ENCODE assay signal across 12 cellular contexts in genomic region chr11:8934735-8935478, GRCh38. TPM values are rescaled to one million over a fixed set of nuclear protein-coding genes. Genes with fewer than 3 reads are reported as not detected.
DNase-seq lines count a peak whose midpoint lies in the region; ATAC-seq, FAIRE-seq and TF ChIP-seq lines count a peak whose summit lies in the region.
"Had no signal": no experiment of that assay in that cellular context is flagged by ENCODE, and none has a peak within 500 bp of the region (broad histone marks: within the 10 kb centered on the region; RNA-seq: fewer than 3 reads in every experiment).

No MANE protein-coding gene starts in this region.

- FAIRE-seq in K562 (lab: Jason Lieb, UNC): peak; percentile 79
- FAIRE-seq: GM12878 had no signal

- intact Hi-C loops in IMR-90 (cut with micrococcal nuclease): loop anchor here (2.0 kb wide), 1 partner anchor 18 kb away; no protein-coding TSS in a partner anchor
- intact Hi-C loops in K562 (cut with micrococcal nuclease): no loop called here

- H3K36me3 ChIP-seq in IMR-90 (ENCODE audit: control insufficient read depth, insufficient read depth, low read length) (no peaks in the 10 kb centered on the region), K562 (ENCODE audit: control insufficient read depth, insufficient read depth, low read length) (no peaks in the 10 kb centered on the region), mesendoderm (ENCODE audit: control insufficient read depth, insufficient read depth, low read length) (no peaks in the 10 kb centered on the region)

- H2BK15ac ChIP-seq in IMR-90 (ENCODE audit: low read depth, low read length) (peak overlapping the region; percentile 35; the same call in 1 of the 3 replicates), mesendoderm (replicated peaks; ENCODE audit: low read depth) (no peak overlapping the region)

- H2BK5ac ChIP-seq in IMR-90 (ENCODE audit: low read depth, low read length, poor library complexity, severe bottlenecking) (peak overlapping the region; percentile 35), mesendoderm (ENCODE audit: low read length) (no peak overlapping the region)

- H3K14ac ChIP-seq in IMR-90 (replicated peaks; ENCODE audit: low read depth, low read length): peak overlapping the region; percentile 76

- peak overlapping the region; percentile 45 for H4K91ac ChIP-seq in IMR-90 (ENCODE audit: insufficient read depth, low read depth, low read length)

- ATAC-seq in IMR-90 (ENCODE audit: low read depth) (peak; percentile 92), K562 (peak; percentile 60), HG03025 (IDR thresholded peaks at IDR 0.05; ENCODE audit: low FRiP score, unreplicated experiment) (no peak), HG02610 (IDR thresholded peaks at IDR 0.05; ENCODE audit: unreplicated experiment) (no peak)
- ATAC-seq: effector memory CD8-positive, alpha-beta T cell; GM12878; psoas muscle had no signal

- H3K23ac ChIP-seq in IMR-90 (ENCODE audit: low read depth, low read length) (peak overlapping the region; percentile 44; the same call in 1 of the 2 replicates), mesendoderm (ENCODE audit: low read length) (no peak overlapping the region)

- H4K20me1 ChIP-seq in IMR-90 (ENCODE audit: insufficient read depth, low read length) (no peaks in the 10 kb centered on the region), K562 (replicated peaks; ENCODE audit: control insufficient read depth, insufficient read depth, low read length) (no peaks in the 10 kb centered on the region)

- 25% methylated on average over 8 of the region's 14 CpGs; no CpG with 5 or more reads in 1 of the 2 experiments for WGBS in IMR-90 (ENCODE audit: extremely low coverage in 2 of 2, insufficient read length in 1 of 2), 2 experiments
- 6% methylated on average over 14 of the region's 14 CpGs for WGBS in K562 (ENCODE audit: insufficient coverage, low coverage, missing lambda C conversion rate)
- WGBS in mesendoderm (ENCODE audit: extremely low coverage, insufficient coverage, low lambda C conversion rate): no CpG with 5 or more reads among the region's 14 CpGs

- peaks cover 12% of the 10 kb centered on the region; the same call in 1 of the 2 replicates for H3K9me1 ChIP-seq in IMR-90 (ENCODE audit: insufficient read depth, low read length)
- peaks cover 2% of the 10 kb centered on the region for H3K9me1 ChIP-seq in K562 (ENCODE audit: control insufficient read depth, insufficient read depth, low read length)

- no TSS peak for BruUV-seq in IMR-90 (replicated peaks; lab: Mats Ljungman, UMichigan)
- BruUV-seq in K562 (replicated peaks; lab: Mats Ljungman, UMichigan): no TSS peak

- peak overlapping the region; percentile 33 for H3K27ac ChIP-seq in IMR-90 (ENCODE audit: insufficient read depth, low read length)
- no peak overlapping the region for H3K27ac ChIP-seq in K562 (ENCODE audit: extremely low read depth, low read depth, low read length)
- no peak overlapping the region for H3K27ac ChIP-seq in mesendoderm (ENCODE audit: low read depth, low read length)
- H3K27ac ChIP-seq: psoas muscle had no signal

- peak overlapping the region; percentile 77 for H2AFZ ChIP-seq in IMR-90 (replicated peaks; ENCODE audit: low read length, poor library complexity)
- peak overlapping the region; percentile 69 for H2AFZ ChIP-seq in K562 (ENCODE audit: low read depth, low read length)

- POLR2A ChIA-PET in IMR-90 (lab: Charles Lee; ENCODE audit: unreplicated experiment) (interaction anchor here (0.8 kb wide), 1 partner anchor 8 kb away, joined by 3 read pairs; no protein-coding TSS in a partner anchor), K562 (lab: Yijun Ruan, JAX) (interaction anchor here (0.6 kb wide), 1 partner anchor 1464 kb away, joined by 4 read pairs; no protein-coding TSS in a partner anchor)

- peak overlapping the region in 1 of 2 experiments; percentile 67; a peak in 2 of 4 replicates for H4K8ac ChIP-seq in IMR-90 (ENCODE audit: low read depth in 2 of 2, low read length in 2 of 2)
- H4K8ac ChIP-seq in mesendoderm (ENCODE audit: low read depth, low read length): no peak overlapping the region

- peak overlapping the region; percentile 1 for H2AK9ac ChIP-seq in IMR-90 (replicated peaks; ENCODE audit: low read depth, low read length, poor library complexity)

- no peaks in the 10 kb centered on the region for H3K9me3 ChIP-seq in IMR-90 (ENCODE audit: control insufficient read depth, insufficient read depth, low read length)
- no peaks in the 10 kb centered on the region for H3K9me3 ChIP-seq in K562 (replicated peaks; ENCODE audit: control insufficient read depth, insufficient read depth, low read depth, low read length)
- H3K9me3 ChIP-seq: psoas muscle had no signal

- H3K79me2 ChIP-seq in K562 (ENCODE audit: control insufficient read depth, insufficient read depth, low read length) (no peaks in the 10 kb centered on the region), mesendoderm (ENCODE audit: control insufficient read depth, insufficient read depth, low read length) (no peaks in the 10 kb centered on the region)

- dilution Hi-C loops in IMR-90 (cut with HindIII; ENCODE audit: low sequenced_read_pairs, unreplicated experiment): no loop called here

- H3K79me1 ChIP-seq in IMR-90 (ENCODE audit: low read depth in 1 of 2, low read length in 2 of 2): no peaks in the 10 kb centered on the region
- H3K79me1 ChIP-seq in mesendoderm (ENCODE audit: low read length): no peaks in the 10 kb centered on the region

- peak overlapping the region; percentile 64 for H2BK20ac ChIP-seq in IMR-90 (ENCODE audit: low read depth, low read length)

- DNase-seq in AG20443 (ENCODE audit: low spot score) (peak; percentile 77), IMR-90 (peak; percentile 90), K562 (ENCODE audit: extremely low read depth in 1 of 4, low spot score in 3 of 4) (peak in 1 of 4 experiments; percentile 27), mesendoderm (peak; percentile 97), NCI-H524 treated with DMSO at 0.1 percent for 48 hours (lab: John Stamatoyannopoulos, UW) (no peak), NCI-H2081 (lab: John Stamatoyannopoulos, UW) (no peak)
- DNase-seq: effector memory CD8-positive, alpha-beta T cell; psoas muscle had no signal

- TF ChIP-seq RAD21 in IMR-90 (IDR thresholded peaks at IDR 0.05; ENCODE audit: low read length) (no peak), K562 (CRISPR knock-in tag; conservative IDR thresholded peaks at IDR 0.05 in 1 of 2, IDR thresholded peaks at IDR 0.05 in 1 of 2) (no peak)

- H2BK120ac ChIP-seq in IMR-90 (ENCODE audit: low read depth, low read length): peak overlapping the region; percentile 67
- no peak overlapping the region for H2BK120ac ChIP-seq in mesendoderm (ENCODE audit: low read depth, low read length)

- H3K4me1 ChIP-seq in IMR-90 (ENCODE audit: control insufficient read depth, insufficient read depth, low read length) (peaks cover 5% of the 10 kb centered on the region), K562 (replicated peaks in 1 of 2; ENCODE audit: control insufficient read depth in 2 of 2, insufficient read depth in 2 of 2, low read length in 2 of 2) (peaks cover 6 to 11% of the 10 kb centered on the region in 2 experiments; a peak in 4 of 5 replicates), mesendoderm (ENCODE audit: control insufficient read depth, low read depth, low read length) (peaks cover 13% of the 10 kb centered on the region)
- H3K4me1 ChIP-seq: psoas muscle had no signal

- H3K4me3 ChIP-seq in IMR-90 (ENCODE audit: insufficient read depth, low read depth, low read length) (peak overlapping the region; percentile 11; the same call in 1 of the 2 replicates), K562 (no peak overlapping the region), mesendoderm (ENCODE audit: low read length) (no peak overlapping the region)
- H3K4me3 ChIP-seq: GM12878, psoas muscle had no signal

- H3K4ac ChIP-seq in IMR-90 (ENCODE audit: low read depth, low read length): peak overlapping the region; percentile 84
- H3K4ac ChIP-seq in mesendoderm (ENCODE audit: low read depth, low read length): no peak overlapping the region

- TF ChIP-seq EP300 in K562 (IDR thresholded peaks at IDR 0.05; ENCODE audit: low read length): no peak

- H2AK5ac ChIP-seq in IMR-90 (ENCODE audit: low read depth, low read length) (peak overlapping the region; percentile 16; the same call in 1 of the 2 replicates), mesendoderm (ENCODE audit: low read length) (no peak overlapping the region)

- H3K18ac ChIP-seq in IMR-90 (ENCODE audit: low read depth, low read length): peak overlapping the region; percentile 74
- H3K18ac ChIP-seq in mesendoderm (ENCODE audit: low read length): no peak overlapping the region

- in situ Hi-C loops in IMR-90 (cut with MboI; ENCODE audit: low sequenced_read_pairs) (no loop called here), K562 (cut with MboI) (no loop called here)

- H3K56ac ChIP-seq in IMR-90 (ENCODE audit: extremely low read depth, insufficient read depth, low read length) (peak overlapping the region; percentile 40; the same call in 1 of the 2 replicates), mesendoderm (ENCODE audit: low read length) (no peak overlapping the region)

- H3K9ac ChIP-seq in IMR-90 (ENCODE audit: low read depth, low read length) (peak overlapping the region; percentile 11; the same call in 1 of the 2 replicates), K562 (ENCODE audit: insufficient read depth in 1 of 2, low read depth in 2 of 2, low read length in 2 of 2) (no peak overlapping the region), mesendoderm (ENCODE audit: low read length) (peak overlapping the region; percentile 16)

- H3K27me3 ChIP-seq in IMR-90 (ENCODE audit: control insufficient read depth, insufficient read depth, low read length): no peaks in the 10 kb centered on the region
- no peaks in the 10 kb centered on the region for H3K27me3 ChIP-seq in K562 (ENCODE audit: control insufficient read depth in 2 of 2, insufficient read depth in 2 of 2, low read length in 2 of 2)
- H3K27me3 ChIP-seq in mesendoderm (ENCODE audit: insufficient read depth, low read length, poor library complexity): no peaks in the 10 kb centered on the region

- H3K4me2 ChIP-seq in IMR-90 (ENCODE audit: low read depth, low read length): peak overlapping the region; percentile 79
- H3K4me2 ChIP-seq in K562 (ENCODE audit: insufficient read depth, low read length): peak overlapping the region; percentile 45
- H3K4me2 ChIP-seq in mesendoderm (ENCODE audit: low read length): peak overlapping the region; percentile 3

- TF ChIP-seq POLR2A in IMR-90 (IDR thresholded peaks at IDR 0.05; ENCODE audit: low read depth, low read length): no peak
- TF ChIP-seq POLR2A in K562 (conservative IDR thresholded peaks at IDR 0.05): no peak

- H4K5ac ChIP-seq in IMR-90 (ENCODE audit: low read depth, low read length) (peak overlapping the region; percentile 90), mesendoderm (ENCODE audit: low read length) (no peak overlapping the region)

- no peak for TF ChIP-seq CTCF in IMR-90 (conservative IDR thresholded peaks at IDR 0.05; ENCODE audit: low read depth, low read length)
- TF ChIP-seq CTCF in K562 (IDR thresholded peaks at IDR 0.05 in 2 of 3, conservative IDR thresholded peaks at IDR 0.05 in 1 of 3; ENCODE audit: insufficient read depth in 2 of 3, low read depth in 1 of 3, low read length in 3 of 3): no peak

- CTCF ChIA-PET in IMR-90 (lab: Yijun Ruan, JAX) (interaction anchor here (1.5 kb wide), 1 partner anchor 14 kb away, joined by 3 read pairs; no protein-coding TSS in a partner anchor), K562 (lab: Yijun Ruan, JAX; ENCODE audit: low intra/inter-chr PET ratio) (no interaction called here)

RNA-seq across cellular contexts. Expression of gene C11orf16, which starts 2.2 kb away (rescaled TPM):
- not detected in 2 replicates for total RNA-seq in IMR-90 (2012; rRNA removed)
- polyA plus RNA-seq in IMR-90 (2012; rRNA removed): not detected in 2 replicates
- not detected in 2 replicates for polyA plus RNA-seq in IMR-90 (2012; cell fraction: cytosol; rRNA removed)
- not detected in 2 replicates for polyA plus RNA-seq in IMR-90 (2012; cell fraction: nucleus; rRNA removed; ENCODE audit: low replicate concordance)
- total RNA-seq in K562 (2011; cell fraction: chromatin; rRNA removed; ENCODE audit: low replicate concordance): not detected in 2 replicates
- 0.33 TPM in 1 of 2 replicates, not detected in the other for total RNA-seq in K562 (2011; cell fraction: nucleolus; rRNA removed)
- total RNA-seq in K562 (2011; cell fraction: nucleoplasm; rRNA removed): not detected in 2 replicates
- total RNA-seq in K562 (2014; rRNA removed): not detected in 2 replicates
- not detected in 2 replicates for total RNA-seq in K562 (2014; rRNA removed; fragmentation: Illumina TruSeq; extraction: Trizol)
- total RNA-seq in K562 (2015; rRNA removed; fragmentation: Illumina TruSeq; extraction: Trizol): not detected in 2 replicates
- total RNA-seq in K562 (2021): not detected in 2 replicates
- not detected in 2 replicates for polyA plus RNA-seq in K562 (2011; rRNA removed)
- not detected in 2 replicates for polyA plus RNA-seq in K562 (2011; cell fraction: cytosol; rRNA removed)
- polyA plus RNA-seq in K562 (2011; cell fraction: nucleus; rRNA removed): 0.26 TPM in 1 of 2 replicates, not detected in the other
- polyA plus RNA-seq in K562 (2012): 0.07 TPM in 1 of 2 replicates, not detected in the other
- polyA plus RNA-seq in K562 (2014; fragmentation: Illumina TruSeq; extraction: Trizol): not detected in 2 replicates
- not detected for polyA plus RNA-seq in K562 (2014; fragmentation: Nextera tagmentation; extraction: Ambion mirVana)
- 0.05 TPM in 1 of 2 replicates, not detected in the other for polyA plus RNA-seq in K562 (2014; rRNA removed)
- not detected in 2 replicates for polyA minus RNA-seq in K562 (2011; rRNA and poly(A)+ RNA removed)
- not detected in 2 replicates for polyA minus RNA-seq in K562 (2011; cell fraction: cytosol; rRNA and poly(A)+ RNA removed)
- not detected in 2 replicates for polyA minus RNA-seq in K562 (2011; cell fraction: nucleus; rRNA and poly(A)+ RNA removed)
- polyA plus RNA-seq in mesendoderm (2013, experiment 1 of 2): 0.14 TPM
- 0.43 TPM for polyA plus RNA-seq in mesendoderm (2013, experiment 2 of 2)
- total RNA-seq: GM12878, kidney epithelial cell, psoas muscle had no signal
- polyA plus RNA-seq: psoas muscle had no signal

RNA-seq across cellular contexts. Expression of gene ASCL3, which starts 7.9 kb away (rescaled TPM):
- total RNA-seq in IMR-90 (2012; rRNA removed): not detected in 2 replicates
- not detected in 2 replicates for polyA plus RNA-seq in IMR-90 (2012; rRNA removed)
- not detected in 2 replicates for polyA plus RNA-seq in IMR-90 (2012; cell fraction: cytosol; rRNA removed)
- not detected in 2 replicates for polyA plus RNA-seq in IMR-90 (2012; cell fraction: nucleus; rRNA removed; ENCODE audit: low replicate concordance)
- not detected in 2 replicates for total RNA-seq in K562 (2011; cell fraction: chromatin; rRNA removed; ENCODE audit: low replicate concordance)
- not detected in 2 replicates for total RNA-seq in K562 (2011; cell fraction: nucleolus; rRNA removed)
- not detected in 2 replicates for total RNA-seq in K562 (2011; cell fraction: nucleoplasm; rRNA removed)
- total RNA-seq in K562 (2014; rRNA removed): not detected in 2 replicates
- total RNA-seq in K562 (2014; rRNA removed; fragmentation: Illumina TruSeq; extraction: Trizol): not detected in 2 replicates
- total RNA-seq in K562 (2015; rRNA removed; fragmentation: Illumina TruSeq; extraction: Trizol): not detected in 2 replicates
- not detected in 2 replicates for total RNA-seq in K562 (2021)
- polyA plus RNA-seq in K562 (2011; rRNA removed): not detected in 2 replicates
- not detected in 2 replicates for polyA plus RNA-seq in K562 (2011; cell fraction: cytosol; rRNA removed)
- polyA plus RNA-seq in K562 (2011; cell fraction: nucleus; rRNA removed): not detected in 2 replicates
- not detected in 2 replicates for polyA plus RNA-seq in K562 (2012)
- not detected in 2 replicates for polyA plus RNA-seq in K562 (2014; fragmentation: Illumina TruSeq; extraction: Trizol)
- polyA plus RNA-seq in K562 (2014; fragmentation: Nextera tagmentation; extraction: Ambion mirVana): not detected
- polyA plus RNA-seq in K562 (2014; rRNA removed): not detected in 2 replicates
- polyA minus RNA-seq in K562 (2011; rRNA and poly(A)+ RNA removed): not detected in 2 replicates
- not detected in 2 replicates for polyA minus RNA-seq in K562 (2011; cell fraction: cytosol; rRNA and poly(A)+ RNA removed)
- polyA minus RNA-seq in K562 (2011; cell fraction: nucleus; rRNA and poly(A)+ RNA removed): not detected in 2 replicates
- not detected for polyA plus RNA-seq in mesendoderm (2013, experiment 1 of 2)
- polyA plus RNA-seq in mesendoderm (2013, experiment 2 of 2): not detected
- total RNA-seq: GM12878, kidney epithelial cell, psoas muscle had no signal
- polyA plus RNA-seq: GM12878, psoas muscle had no signal

RNA-seq across cellular contexts. Expression of gene AKIP1, which starts 23.9 kb away (rescaled TPM):
- total RNA-seq in IMR-90 (2012; rRNA removed) (27.8 and 33.9 TPM in 2 replicates), K562 (2014; rRNA removed) (36.2 and 48.7 TPM in 2 replicates), K562 (2014; rRNA removed; fragmentation: Illumina TruSeq; extraction: Trizol) (25.5 and 28.6 TPM in 2 replicates), K562 (2015; rRNA removed; fragmentation: Illumina TruSeq; extraction: Trizol) (37.1 and 40.2 TPM in 2 replicates), K562 (2021) (40.0 and 41.6 TPM in 2 replicates)
- polyA plus RNA-seq in IMR-90 (2012; rRNA removed) (30.6 and 36.0 TPM in 2 replicates), K562 (2011; rRNA removed) (47.2 and 49.2 TPM in 2 replicates), K562 (2014; fragmentation: Illumina TruSeq; extraction: Trizol) (34.2 and 40.1 TPM in 2 replicates), K562 (2014; fragmentation: Nextera tagmentation; extraction: Ambion mirVana) (10 to 100 TPM in 1 of 2 experiments, 1 to 10 TPM in 1; 9.0 to 15.1 TPM), K562 (2014; rRNA removed) (52.6 and 60.1 TPM in 2 replicates)
- polyA plus RNA-seq in IMR-90 (2012; cell fraction: cytosol; rRNA removed): 41.0 and 45.6 TPM in 2 replicates
- polyA plus RNA-seq in IMR-90 (2012; cell fraction: nucleus; rRNA removed; ENCODE audit: low replicate concordance): 18.1 and 30.7 TPM in 2 replicates
- total RNA-seq in K562 (2011; cell fraction: chromatin; rRNA removed; ENCODE audit: low replicate concordance): 12.2 and 13.4 TPM in 2 replicates
- total RNA-seq in K562 (2011; cell fraction: nucleolus; rRNA removed): 11.8 and 12.7 TPM in 2 replicates
- total RNA-seq in K562 (2011; cell fraction: nucleoplasm; rRNA removed): 13.1 and 21.8 TPM in 2 replicates
- 39.7 and 50.8 TPM in 2 replicates for polyA plus RNA-seq in K562 (2011; cell fraction: cytosol; rRNA removed)
- 16.5 and 17.7 TPM in 2 replicates for polyA plus RNA-seq in K562 (2011; cell fraction: nucleus; rRNA removed)
- polyA plus RNA-seq in K562 (2012): 44.7 and 45.1 TPM in 2 replicates
- 18.7 and 20.9 TPM in 2 replicates for polyA minus RNA-seq in K562 (2011; rRNA and poly(A)+ RNA removed)
- polyA minus RNA-seq in K562 (2011; cell fraction: cytosol; rRNA and poly(A)+ RNA removed): 17.8 and 18.9 TPM in 2 replicates
- polyA minus RNA-seq in K562 (2011; cell fraction: nucleus; rRNA and poly(A)+ RNA removed): 5.8 and 7.1 TPM in 2 replicates
- 17.9 TPM for polyA plus RNA-seq in mesendoderm (2013, experiment 1 of 2)
- 18.2 TPM for polyA plus RNA-seq in mesendoderm (2013, experiment 2 of 2)

RNA-seq across cellular contexts. Expression of gene TMEM9B, which starts 29.3 kb away (rescaled TPM):
- total RNA-seq in IMR-90 (2012; rRNA removed) (25.6 and 40.0 TPM in 2 replicates), K562 (2014; rRNA removed) (9.8 and 14.7 TPM in 2 replicates), K562 (2014; rRNA removed; fragmentation: Illumina TruSeq; extraction: Trizol) (17.8 and 19.9 TPM in 2 replicates), K562 (2015; rRNA removed; fragmentation: Illumina TruSeq; extraction: Trizol) (15.8 and 19.4 TPM in 2 replicates), K562 (2021) (14.0 TPM in 2 replicates)
- polyA plus RNA-seq in IMR-90 (2012; rRNA removed) (20.3 and 24.6 TPM in 2 replicates), K562 (2011; rRNA removed) (12.8 and 20.0 TPM in 2 replicates), K562 (2014; fragmentation: Illumina TruSeq; extraction: Trizol) (12.5 and 16.0 TPM in 2 replicates), K562 (2014; fragmentation: Nextera tagmentation; extraction: Ambion mirVana) (1 to 10 TPM; 7.7 to 9.6 TPM), K562 (2014; rRNA removed) (11.9 and 16.6 TPM in 2 replicates)
- polyA plus RNA-seq in IMR-90 (2012; cell fraction: cytosol; rRNA removed): 9.2 and 10.0 TPM in 2 replicates
- 2.2 and 8.8 TPM in 2 replicates for polyA plus RNA-seq in IMR-90 (2012; cell fraction: nucleus; rRNA removed; ENCODE audit: low replicate concordance)
- total RNA-seq in K562 (2011; cell fraction: chromatin; rRNA removed; ENCODE audit: low replicate concordance): 13.2 and 21.8 TPM in 2 replicates
- total RNA-seq in K562 (2011; cell fraction: nucleolus; rRNA removed): 13.7 and 14.1 TPM in 2 replicates
- total RNA-seq in K562 (2011; cell fraction: nucleoplasm; rRNA removed): 20.6 and 29.5 TPM in 2 replicates
- polyA plus RNA-seq in K562 (2011; cell fraction: cytosol; rRNA removed): 7.1 and 10.5 TPM in 2 replicates
- polyA plus RNA-seq in K562 (2011; cell fraction: nucleus; rRNA removed): 5.1 and 5.3 TPM in 2 replicates
- 15.9 and 22.1 TPM in 2 replicates for polyA plus RNA-seq in K562 (2012)
- polyA minus RNA-seq in K562 (2011; rRNA and poly(A)+ RNA removed): 12.4 and 14.1 TPM in 2 replicates
- polyA minus RNA-seq in K562 (2011; cell fraction: cytosol; rRNA and poly(A)+ RNA removed): 3.0 and 4.0 TPM in 2 replicates
- polyA minus RNA-seq in K562 (2011; cell fraction: nucleus; rRNA and poly(A)+ RNA removed): 5.8 and 6.3 TPM in 2 replicates
- polyA plus RNA-seq in mesendoderm (2013, experiment 1 of 2): 10.3 TPM
- 9.6 TPM for polyA plus RNA-seq in mesendoderm (2013, experiment 2 of 2)

Comparison
In these comparisons a context has a peak if more than half of its experiments do, and no peak if none do; other contexts are left out.
1. DNase-seq: peak in AG20443 (single experiment), IMR-90 (single experiment) and mesendoderm (single experiment); none in NCI-H524 treated with DMSO at 0.1 percent for 48 hours (single experiment) and NCI-H2081 (0 of 2).
2. ATAC-seq: peak in IMR-90 (single experiment) and K562 (single experiment); none in HG03025 (single experiment) and HG02610 (single experiment).
3. H3K4me2 ChIP-seq: peak in every context shown above with its lines; median percentile 79 in IMR-90; 45 in K562; 3 in mesendoderm.
4. H3K9ac ChIP-seq: peak in IMR-90 (single experiment) and mesendoderm (single experiment); none in K562 (0 of 2).